2 cellular contexts compared by ENCODE assay signal in the genomic region with DNA sequence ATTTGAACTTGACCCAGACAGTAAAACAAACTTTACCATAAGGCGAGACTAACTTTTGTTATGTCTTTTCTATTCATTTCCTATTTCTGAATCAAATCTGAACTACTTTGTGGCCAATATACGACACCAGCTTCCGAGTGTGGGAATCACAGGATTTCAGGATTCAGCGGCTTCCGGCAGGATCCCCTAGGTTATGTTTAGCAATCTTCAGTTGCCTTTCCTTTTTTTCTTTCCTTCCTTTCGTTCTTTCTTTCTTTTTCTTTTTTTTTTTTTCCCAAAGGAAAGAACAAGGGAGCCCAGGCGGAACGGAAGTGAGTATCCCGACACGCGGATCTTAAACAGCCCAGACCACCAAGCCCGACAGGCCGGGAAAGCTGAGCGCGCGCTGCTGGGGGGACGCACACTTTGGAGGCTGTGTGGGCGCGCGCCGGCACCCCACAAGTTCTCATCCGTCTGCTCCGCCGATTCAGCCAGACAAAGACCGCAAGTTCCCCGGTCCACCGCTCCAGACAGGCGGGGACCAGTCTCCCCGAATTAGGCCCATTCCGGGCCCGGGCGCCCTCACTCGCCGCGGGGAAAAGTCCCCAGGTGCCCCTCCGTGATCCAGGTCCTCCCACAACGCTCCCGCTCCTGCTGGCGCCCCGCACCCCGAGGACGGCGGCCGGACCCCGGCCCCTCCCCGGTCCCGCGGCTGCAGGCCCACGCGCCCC.
TF ChIP-seq lines count a peak whose summit lies in the region.

No MANE protein-coding gene starts in this region.

TF ChIP-seq in HCT116, 20 proteins besides CTCF, POLR2A, EP300 and RAD21:
- TF ChIP-seq REST (IDR thresholded peaks at IDR 0.05; ENCODE audit: low read depth) (no peak), CEBPB (IDR thresholded peaks at IDR 0.05; ENCODE audit: low read depth) (no peak), ZFX (IDR thresholded peaks at IDR 0.05) (peak; percentile 67)

TF ChIP-seq in HepG2, 621 proteins besides CTCF, POLR2A, EP300 and RAD21 (continues in another document):
- TF ChIP-seq CBX1 (IDR thresholded peaks at IDR 0.05; ENCODE audit: low read depth) (no peak), ZNF441 (CRISPR knock-in tag; IDR thresholded peaks at IDR 0.05; ENCODE audit: borderline replicate concordance) (0 out of 2 replicates have a peak, but pooled peaks have one; percentile 38), SETDB1 (CRISPR knock-in tag; IDR thresholded peaks at IDR 0.05; ENCODE audit: borderline replicate concordance) (no peak), ERF (CRISPR knock-in tag; IDR thresholded peaks at IDR 0.05) (no peak), GMEB2 (CRISPR knock-in tag; IDR thresholded peaks at IDR 0.05; ENCODE audit: low read depth) (no peak), ZFP82 (CRISPR knock-in tag; IDR thresholded peaks at IDR 0.05; ENCODE audit: borderline replicate concordance) (no peak), PLSCR1 (CRISPR knock-in tag; IDR thresholded peaks at IDR 0.05; ENCODE audit: borderline replicate concordance) (no peak), PPARG (CRISPR knock-in tag; conservative IDR thresholded peaks at IDR 0.05) (no peak), ZNF382 (CRISPR knock-in tag; IDR thresholded peaks at IDR 0.05; ENCODE audit: borderline replicate concordance) (no peak), ZSCAN9 (CRISPR knock-in tag; IDR thresholded peaks at IDR 0.05; ENCODE audit: borderline replicate concordance) (0 out of 2 replicates have a peak, but pooled peaks have one; percentile 24), NKX3-1 (CRISPR knock-in tag; IDR thresholded peaks at IDR 0.05) (0 out of 2 replicates have a peak, but pooled peaks have one; percentile 50), SALL2 (CRISPR knock-in tag; IDR thresholded peaks at IDR 0.05) (0 out of 2 replicates have a peak, but pooled peaks have one; percentile 6), GLMP (CRISPR knock-in tag; IDR thresholded peaks at IDR 0.05; ENCODE audit: borderline replicate concordance) (no peak), ZNF781 (CRISPR knock-in tag; IDR thresholded peaks at IDR 0.05; ENCODE audit: borderline replicate concordance, not compliant biosample characterization) (peak; percentile 36), ZNF543 (CRISPR knock-in tag; IDR thresholded peaks at IDR 0.05) (peak; percentile 32; the same call in 1 of the 2 replicates), KLF9 (CRISPR knock-in tag; IDR thresholded peaks at IDR 0.05; ENCODE audit: low read depth) (no peak), ZNF101 (CRISPR knock-in tag; IDR thresholded peaks at IDR 0.05; ENCODE audit: borderline replicate concordance, low read depth) (no peak), ZNF282 (IDR thresholded peaks at IDR 0.05; ENCODE audit: partially characterized antibody) (no peak), ZNF790 (CRISPR knock-in tag; IDR thresholded peaks at IDR 0.05; ENCODE audit: borderline replicate concordance) (0 out of 2 replicates have a peak, but pooled peaks have one; percentile 25), GZF1 (CRISPR knock-in tag; IDR thresholded peaks at IDR 0.05) (no peak), TAF1 (CRISPR knock-in tag; IDR thresholded peaks at IDR 0.05) (no peak), REST (IDR thresholded peaks at IDR 0.05; ENCODE audit: borderline replicate concordance in 1 of 2, low read depth in 1 of 2, low read length in 2 of 2) (no peak), ZBTB10 (CRISPR knock-in tag; IDR thresholded peaks at IDR 0.05; ENCODE audit: borderline replicate concordance) (0 out of 2 replicates have a peak, but pooled peaks have one; percentile 30), SRF (IDR thresholded peaks at IDR 0.05; ENCODE audit: low read depth, low read length) (no peak), MAF1 (CRISPR knock-in tag; IDR thresholded peaks at IDR 0.05; ENCODE audit: borderline replicate concordance) (0 out of 2 replicates have a peak, but pooled peaks have one; percentile 34), MYNN (CRISPR knock-in tag; IDR thresholded peaks at IDR 0.05; ENCODE audit: low read depth) (no peak), YEATS4 (CRISPR knock-in tag; IDR thresholded peaks at IDR 0.05; ENCODE audit: borderline replicate concordance) (0 out of 2 replicates have a peak, but pooled peaks have one; percentile 33), TEAD3 (CRISPR knock-in tag; optimal IDR thresholded peaks at IDR 0.05; ENCODE audit: borderline replicate concordance) (peak; percentile 33), EHMT2 (IDR thresholded peaks at IDR 0.05; ENCODE audit: borderline replicate concordance, low read depth, low read length) (no peak), AGO2 (optimal IDR thresholded peaks at IDR 0.05; ENCODE audit: low read depth, low read length) (peak; percentile 36), HNF4A (CRISPR knock-in tag; IDR thresholded peaks at IDR 0.05) (no peak), FOXP1 (IDR thresholded peaks at IDR 0.05) (no peak), FOXP1 (CRISPR knock-in tag; IDR thresholded peaks at IDR 0.05) (no peak), SAP130 (CRISPR knock-in tag; IDR thresholded peaks at IDR 0.05; ENCODE audit: low read depth) (peak; percentile 35), ZNF546 (CRISPR knock-in tag; conservative IDR thresholded peaks at IDR 0.05) (0 out of 2 replicates have a peak, but pooled peaks have one; percentile 33), MXI1 (IDR thresholded peaks at IDR 0.05; ENCODE audit: borderline replicate concordance, low read depth, low read length) (no peak), ZBTB21 (CRISPR knock-in tag; IDR thresholded peaks at IDR 0.05) (no peak), NCOR1 (IDR thresholded peaks at IDR 0.05; ENCODE audit: borderline replicate concordance, low read length) (no peak)
- TF ChIP-seq, protein P1, sequence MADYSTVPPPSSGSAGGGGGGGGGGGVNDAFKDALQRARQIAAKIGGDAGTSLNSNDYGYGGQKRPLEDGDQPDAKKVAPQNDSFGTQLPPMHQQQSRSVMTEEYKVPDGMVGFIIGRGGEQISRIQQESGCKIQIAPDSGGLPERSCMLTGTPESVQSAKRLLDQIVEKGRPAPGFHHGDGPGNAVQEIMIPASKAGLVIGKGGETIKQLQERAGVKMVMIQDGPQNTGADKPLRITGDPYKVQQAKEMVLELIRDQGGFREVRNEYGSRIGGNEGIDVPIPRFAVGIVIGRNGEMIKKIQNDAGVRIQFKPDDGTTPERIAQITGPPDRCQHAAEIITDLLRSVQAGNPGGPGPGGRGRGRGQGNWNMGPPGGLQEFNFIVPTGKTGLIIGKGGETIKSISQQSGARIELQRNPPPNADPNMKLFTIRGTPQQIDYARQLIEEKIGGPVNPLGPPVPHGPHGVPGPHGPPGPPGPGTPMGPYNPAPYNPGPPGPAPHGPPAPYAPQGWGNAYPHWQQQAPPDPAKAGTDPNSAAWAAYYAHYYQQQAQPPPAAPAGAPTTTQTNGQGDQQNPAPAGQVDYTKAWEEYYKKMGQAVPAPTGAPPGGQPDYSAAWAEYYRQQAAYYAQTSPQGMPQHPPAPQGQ (CRISPR knock-in tag; IDR thresholded peaks at IDR 0.05; ENCODE audit: borderline replicate concordance), result peak; percentile 71; the same call in 1 of the 2 replicates
- TF ChIP-seq, protein P2, sequence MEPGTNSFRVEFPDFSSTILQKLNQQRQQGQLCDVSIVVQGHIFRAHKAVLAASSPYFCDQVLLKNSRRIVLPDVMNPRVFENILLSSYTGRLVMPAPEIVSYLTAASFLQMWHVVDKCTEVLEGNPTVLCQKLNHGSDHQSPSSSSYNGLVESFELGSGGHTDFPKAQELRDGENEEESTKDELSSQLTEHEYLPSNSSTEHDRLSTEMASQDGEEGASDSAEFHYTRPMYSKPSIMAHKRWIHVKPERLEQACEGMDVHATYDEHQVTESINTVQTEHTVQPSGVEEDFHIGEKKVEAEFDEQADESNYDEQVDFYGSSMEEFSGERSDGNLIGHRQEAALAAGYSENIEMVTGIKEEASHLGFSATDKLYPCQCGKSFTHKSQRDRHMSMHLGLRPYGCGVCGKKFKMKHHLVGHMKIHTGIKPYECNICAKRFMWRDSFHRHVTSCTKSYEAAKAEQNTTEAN (CRISPR knock-in tag; conservative IDR thresholded peaks at IDR 0.05), result no peak; the same call in 1 of the 2 replicates
- TF ChIP-seq, protein P3, sequence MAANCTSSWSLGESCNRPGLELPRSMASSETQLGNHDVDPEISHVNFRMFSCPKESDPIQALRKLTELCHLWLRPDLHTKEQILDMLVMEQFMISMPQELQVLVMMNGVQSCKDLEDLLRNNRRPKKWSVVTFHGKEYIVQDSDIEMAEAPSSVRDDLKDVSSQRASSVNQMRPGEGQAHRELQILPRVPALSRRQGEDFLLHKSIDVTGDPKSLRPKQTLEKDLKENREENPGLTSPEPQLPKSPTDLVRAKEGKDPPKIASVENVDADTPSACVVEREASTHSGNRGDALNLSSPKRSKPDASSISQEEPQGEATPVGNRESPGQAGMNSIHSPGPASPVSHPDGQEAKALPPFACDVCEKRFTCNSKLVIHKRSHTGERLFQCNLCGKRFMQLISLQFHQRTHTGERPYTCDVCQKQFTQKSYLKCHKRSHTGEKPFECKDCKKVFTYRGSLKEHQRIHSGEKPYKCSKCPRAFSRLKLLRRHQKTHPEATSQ (CRISPR knock-in tag; IDR thresholded peaks at IDR 0.05; ENCODE audit: borderline replicate concordance), result no peak
- TF ChIP-seq, protein P4, sequence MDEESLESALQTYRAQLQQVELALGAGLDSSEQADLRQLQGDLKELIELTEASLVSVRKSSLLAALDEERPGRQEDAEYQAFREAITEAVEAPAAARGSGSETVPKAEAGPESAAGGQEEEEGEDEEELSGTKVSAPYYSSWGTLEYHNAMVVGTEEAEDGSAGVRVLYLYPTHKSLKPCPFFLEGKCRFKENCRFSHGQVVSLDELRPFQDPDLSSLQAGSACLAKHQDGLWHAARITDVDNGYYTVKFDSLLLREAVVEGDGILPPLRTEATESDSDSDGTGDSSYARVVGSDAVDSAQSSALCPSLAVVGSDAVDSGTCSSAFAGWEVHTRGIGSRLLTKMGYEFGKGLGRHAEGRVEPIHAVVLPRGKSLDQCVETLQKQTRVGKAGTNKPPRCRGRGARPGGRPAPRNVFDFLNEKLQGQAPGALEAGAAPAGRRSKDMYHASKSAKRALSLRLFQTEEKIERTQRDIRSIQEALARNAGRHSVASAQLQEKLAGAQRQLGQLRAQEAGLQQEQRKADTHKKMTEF (CRISPR knock-in tag; IDR thresholded peaks at IDR 0.05), result 0 out of 2 replicates have a peak, but pooled peaks have one; percentile 15
